35 cellular contexts compared by ENCODE assay signal in the genomic region with DNA sequence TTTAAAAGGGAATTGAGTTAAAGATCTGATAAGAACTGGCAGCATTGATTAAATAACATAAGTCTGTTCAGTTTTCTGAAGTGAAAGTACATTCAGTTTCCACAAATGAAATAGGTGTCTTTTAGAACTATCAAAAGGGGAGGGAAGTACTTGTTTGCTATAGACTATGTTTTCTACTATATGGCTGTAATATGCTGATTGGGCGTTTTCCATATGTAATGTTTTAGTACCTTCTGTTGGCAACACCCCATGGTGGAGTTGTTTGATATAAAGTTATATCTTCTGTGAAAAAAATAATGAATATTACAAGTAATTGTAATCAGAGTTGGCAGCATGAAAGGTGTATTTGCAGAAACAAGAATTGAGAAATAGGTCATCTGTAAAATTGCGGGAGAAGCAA.
"Had no signal": no experiment of that assay in that cellular context is flagged by ENCODE, and none has a peak within 500 bp of the region (broad histone marks: within the 10 kb centered on the region; RNA-seq: fewer than 3 reads in every experiment).

No MANE protein-coding gene starts in this region.

- H3K27ac Mint-ChIP-seq: activated B cell treated with CpG ODN at 0.5 μM for 24 hours; activated CD4-positive, alpha-beta memory T cell treated with anti-CD3 and anti-CD28 coated beads for 36 hours; activated CD4-positive, alpha-beta T cell treated with anti-CD3 and anti-CD28 coated beads, Interleukin-2, amount 10 ng/mL, durations not matched to agents 24 days and 14 days; activated CD8-positive, alpha-beta T cell treated with anti-CD3 and anti-CD28 coated beads for 36 hours; activated naive CD4-positive, alpha-beta T cell treated with anti-CD3 and anti-CD28 coated beads, Interleukin-2, amount 10 ng/mL, durations not matched to agents 7 days and 5 days; activated naive CD4-positive, alpha-beta T cell treated with anti-CD3 and anti-CD28 coated beads, Interleukin-2, amount 50 U/mL, for 24 hours; activated naive CD8-positive, alpha-beta T cell treated with anti-CD3 and anti-CD28 coated beads for 36 hours; activated T-cell treated with anti-CD3 and anti-CD28 coated beads, Interleukin-2, amount 50 U/mL, for 72 hours; activated T-helper 1 cell treated with anti-CD3 and anti-CD28 coated beads, Interleukin-12 subunit alpha, Interleukin-12 subunit beta, Interleukin-2, Interleukin-4 antibody, amounts not matched to agents 30 ng/mL and 10 ng/mL and 1 ng/mL, durations not matched to agents 14 hours and 24 hours and 36 hours; activated T-helper 17 cell treated with anti-CD3 and anti-CD28 coated beads, Interleukin-2, amount 50 U/mL, for 72 hours; T-helper 1 cell treated with Interleukin-12 subunit alpha and Interleukin-12 subunit beta and Interleukin-4 antibody, amounts not matched to agents 30 μg/mL and 1 μg/mL, for 36 hours; T-helper 2 cell treated with Interferon-gamma antibody and Interleukin-4, amounts not matched to agents 5 μg/mL and 100 μg/mL, for 36 hours had no signal

- H3K36me3 ChIP-seq: adrenal gland, brain microvascular endothelial cell, breast epithelium had no signal

- H3K36me3 Mint-ChIP-seq: activated CD4-positive, alpha-beta memory T cell treated with anti-CD3 and anti-CD28 coated beads for 36 hours; activated naive CD4-positive, alpha-beta T cell treated with anti-CD3 and anti-CD28 coated beads, Interleukin-2, amount 10 ng/mL, durations not matched to agents 7 days and 5 days; activated naive CD4-positive, alpha-beta T cell treated with anti-CD3 and anti-CD28 coated beads, Interleukin-2, amount 50 U/mL, for 24 hours; activated naive CD8-positive, alpha-beta T cell treated with anti-CD3 and anti-CD28 coated beads for 36 hours had no signal

- DNase-seq: activated B cell treated with CpG ODN at 0.5 μM for 24 hours; activated CD4-positive, alpha-beta memory T cell treated with anti-CD3 and anti-CD28 coated beads for 36 hours; activated CD4-positive, alpha-beta T cell treated with anti-CD3 and anti-CD28 coated beads for 4 hours; activated CD4-positive, alpha-beta T cell treated with anti-CD3 and anti-CD28 coated beads, Interleukin-2, amount 10 ng/mL, durations not matched to agents 24 days and 14 days; activated CD4-positive, alpha-beta T cell treated with anti-CD3 and anti-CD28 coated beads, Interleukin-2, amount 50 U/mL, for 1 hour; activated CD4-positive, alpha-beta T cell treated with anti-CD3 and anti-CD28 coated beads, Interleukin-2, amount 50 U/mL, for 4 hours; activated CD4-positive, CD25-positive, alpha-beta regulatory T cell treated with anti-CD3 and anti-CD28 coated beads, Interleukin-2, amount 50 U/mL, for 72 hours; activated CD8-positive, alpha-beta memory T cell treated with anti-CD3 and anti-CD28 coated beads, Interleukin-2, amount 50 U/mL, for 4 hours; activated CD8-positive, alpha-beta T cell treated with anti-CD3 and anti-CD28 coated beads for 36 hours; activated effector memory CD4-positive, alpha-beta T cell treated with anti-CD3 and anti-CD28 coated beads, Interleukin-2, amount 50 U/mL, for 16 hours; activated naive CD4-positive, alpha-beta T cell treated with anti-CD3 and anti-CD28 coated beads, Interleukin-2, amount 10 ng/mL, durations not matched to agents 7 days and 5 days; activated naive CD4-positive, alpha-beta T cell treated with Interleukin-2 at 50 U/mL for 16 hours; activated naive CD8-positive, alpha-beta T cell treated with anti-CD3 and anti-CD28 coated beads for 36 hours; activated T-cell treated with anti-CD3 and anti-CD28 coated beads for 4 hours; activated T-cell treated with anti-CD3 and anti-CD28 coated beads, Interleukin-2, amount 50 U/mL, for 1 hour; activated T-cell treated with anti-CD3 and anti-CD28 coated beads, Interleukin-2, amount 50 U/mL, for 4 hours; activated T-cell treated with anti-CD3 and anti-CD28 coated beads, Interleukin-2, amount 50 U/mL, for 72 hours; adrenal gland; amniotic stem cell; aorta; body of pancreas; brain microvascular endothelial cell; central memory CD4-positive, alpha-beta T cell; T-helper 2 cell; T-helper 9 cell had no signal

- H3K27me3 Mint-ChIP-seq: activated B cell treated with CpG ODN at 0.5 μM for 24 hours; activated CD4-positive, alpha-beta memory T cell treated with anti-CD3 and anti-CD28 coated beads for 36 hours; activated CD4-positive, alpha-beta T cell treated with anti-CD3 and anti-CD28 coated beads, Interleukin-2, amount 10 ng/mL, durations not matched to agents 24 days and 14 days; activated CD8-positive, alpha-beta T cell treated with anti-CD3 and anti-CD28 coated beads for 36 hours; activated naive CD4-positive, alpha-beta T cell treated with anti-CD3 and anti-CD28 coated beads, Interleukin-2, amount 10 ng/mL, durations not matched to agents 7 days and 5 days had no signal

- H3K27me3 ChIP-seq: adrenal gland, body of pancreas, brain microvascular endothelial cell, breast epithelium had no signal

- FAIRE-seq: astrocyte, colon, TTC549 had no signal

- H3K4me1 ChIP-seq: body of pancreas, breast epithelium had no signal

- ATAC-seq: activated CD8-positive, alpha-beta T cell treated with anti-CD3 and anti-CD28 coated beads for 36 hours; activated T-cell treated with anti-CD3 and anti-CD28 coated beads, Interleukin-2, amount 50 U/mL, for 4 hours; activated T-cell treated with anti-CD3 and anti-CD28 coated beads, Interleukin-2, amount 50 U/mL, for 72 hours; activated T-helper 17 cell treated with anti-CD3 and anti-CD28 coated beads, Interleukin-2, amount 50 U/mL, for 72 hours; body of pancreas had no signal

- H3K4me3 Mint-ChIP-seq: activated B cell treated with CpG ODN at 0.5 μM for 24 hours; activated CD4-positive, alpha-beta memory T cell treated with anti-CD3 and anti-CD28 coated beads for 36 hours; activated CD4-positive, alpha-beta T cell treated with anti-CD3 and anti-CD28 coated beads, Interleukin-2, amount 10 ng/mL, durations not matched to agents 24 days and 14 days; activated CD8-positive, alpha-beta T cell treated with anti-CD3 and anti-CD28 coated beads for 36 hours; activated naive CD4-positive, alpha-beta T cell treated with anti-CD3 and anti-CD28 coated beads, Interleukin-2, amount 10 ng/mL, durations not matched to agents 7 days and 5 days; activated naive CD4-positive, alpha-beta T cell treated with anti-CD3 and anti-CD28 coated beads, Interleukin-2, amount 50 U/mL, for 24 hours; activated naive CD8-positive, alpha-beta T cell treated with anti-CD3 and anti-CD28 coated beads for 36 hours; activated T-cell treated with anti-CD3 and anti-CD28 coated beads, Interleukin-2, amount 50 U/mL, for 4 hours; activated T-cell treated with anti-CD3 and anti-CD28 coated beads, Interleukin-2, amount 50 U/mL, for 72 hours; activated T-helper 1 cell treated with anti-CD3 and anti-CD28 coated beads, Interleukin-12 subunit alpha, Interleukin-12 subunit beta, Interleukin-2, Interleukin-4 antibody, amounts not matched to agents 30 ng/mL and 10 ng/mL and 1 ng/mL, durations not matched to agents 14 hours and 24 hours and 36 hours; activated T-helper 17 cell treated with anti-CD3 and anti-CD28 coated beads, Interleukin-2, amount 50 U/mL, for 72 hours; T-helper 1 cell treated with Interleukin-12 subunit alpha and Interleukin-12 subunit beta and Interleukin-4 antibody, amounts not matched to agents 30 μg/mL and 1 μg/mL, for 36 hours; T-helper 2 cell treated with Interferon-gamma antibody and Interleukin-4, amounts not matched to agents 5 μg/mL and 100 μg/mL, for 36 hours had no signal

- H3K9me3 Mint-ChIP-seq: activated CD8-positive, alpha-beta T cell treated with anti-CD3 and anti-CD28 coated beads for 36 hours; activated naive CD4-positive, alpha-beta T cell treated with anti-CD3 and anti-CD28 coated beads, Interleukin-2, amount 10 ng/mL, durations not matched to agents 7 days and 5 days; T-helper 1 cell treated with Interleukin-12 subunit alpha and Interleukin-12 subunit beta and Interleukin-4 antibody, amounts not matched to agents 30 μg/mL and 1 μg/mL, for 36 hours had no signal

- H3K9me3 ChIP-seq: adrenal gland, body of pancreas had no signal

- H3K27ac ChIP-seq: adrenal gland, body of pancreas, brain microvascular endothelial cell, breast epithelium, VCaP had no signal

- H3K4me1 Mint-ChIP-seq: activated B cell treated with CpG ODN at 0.5 μM for 24 hours; activated CD4-positive, alpha-beta T cell treated with anti-CD3 and anti-CD28 coated beads, Interleukin-2, amount 10 ng/mL, durations not matched to agents 24 days and 14 days; activated naive CD4-positive, alpha-beta T cell treated with anti-CD3 and anti-CD28 coated beads, Interleukin-2, amount 10 ng/mL, durations not matched to agents 7 days and 5 days; activated naive CD4-positive, alpha-beta T cell treated with anti-CD3 and anti-CD28 coated beads, Interleukin-2, amount 50 U/mL, for 24 hours; activated naive CD8-positive, alpha-beta T cell treated with anti-CD3 and anti-CD28 coated beads for 36 hours; activated T-helper 17 cell treated with anti-CD3 and anti-CD28 coated beads, Interleukin-2, amount 50 U/mL, for 72 hours had no signal

- H3K4me3 ChIP-seq: adrenal gland, body of pancreas, breast epithelium had no signal
